34 cellular contexts compared by ENCODE assay signal in genomic region chr14:94470311-94470710, GRCh38. TPM values are rescaled to one million over a fixed set of nuclear protein-coding genes. Genes with fewer than 3 reads are reported as not detected.
"Had no signal": no experiment of that assay in that cellular context is flagged by ENCODE, and none has a peak within 500 bp of the region (broad histone marks: within the 10 kb centered on the region; RNA-seq: fewer than 3 reads in every experiment).

No MANE protein-coding gene starts in this region.

- H3K27me3 Mint-ChIP-seq: activated CD4-positive, alpha-beta T cell treated with anti-CD3 and anti-CD28 coated beads, Interleukin-2, amount 10 ng/mL, durations not matched to agents 24 days and 14 days had no signal

- H3K9me3 Mint-ChIP-seq: activated naive CD8-positive, alpha-beta T cell treated with anti-CD3 and anti-CD28 coated beads for 36 hours had no signal

- H3K4me1 Mint-ChIP-seq: activated CD4-positive, alpha-beta T cell treated with anti-CD3 and anti-CD28 coated beads, Interleukin-2, amount 10 ng/mL, durations not matched to agents 24 days and 14 days; activated naive CD8-positive, alpha-beta T cell treated with anti-CD3 and anti-CD28 coated beads for 36 hours; activated T-helper 17 cell treated with anti-CD3 and anti-CD28 coated beads, Interleukin-2, amount 50 U/mL, for 72 hours had no signal

- H3K27me3 ChIP-seq: brain microvascular endothelial cell had no signal

- H3K27ac Mint-ChIP-seq: activated CD4-positive, alpha-beta T cell treated with anti-CD3 and anti-CD28 coated beads, Interleukin-2, amount 10 ng/mL, durations not matched to agents 24 days and 14 days; activated CD8-positive, alpha-beta T cell treated with anti-CD3 and anti-CD28 coated beads for 36 hours; activated naive CD8-positive, alpha-beta T cell treated with anti-CD3 and anti-CD28 coated beads for 36 hours; activated T-cell treated with anti-CD3 and anti-CD28 coated beads, Interleukin-2, amount 50 U/mL, for 72 hours; activated T-helper 17 cell treated with anti-CD3 and anti-CD28 coated beads, Interleukin-2, amount 50 U/mL, for 72 hours had no signal

- H3K4me3 Mint-ChIP-seq: activated CD4-positive, alpha-beta T cell treated with anti-CD3 and anti-CD28 coated beads, Interleukin-2, amount 10 ng/mL, durations not matched to agents 24 days and 14 days; activated CD8-positive, alpha-beta T cell treated with anti-CD3 and anti-CD28 coated beads for 36 hours; activated naive CD8-positive, alpha-beta T cell treated with anti-CD3 and anti-CD28 coated beads for 36 hours; activated T-cell treated with anti-CD3 and anti-CD28 coated beads, Interleukin-2, amount 50 U/mL, for 72 hours; activated T-helper 17 cell treated with anti-CD3 and anti-CD28 coated beads, Interleukin-2, amount 50 U/mL, for 72 hours had no signal

- H3K9ac ChIP-seq: KMS-11 had no signal

- DNase-seq: activated CD4-positive, alpha-beta T cell treated with anti-CD3 and anti-CD28 coated beads, Interleukin-2, amount 10 ng/mL, durations not matched to agents 24 days and 14 days; activated CD4-positive, alpha-beta T cell treated with anti-CD3 and anti-CD28 coated beads, Interleukin-2, amount 50 U/mL, for 4 hours; activated CD4-positive, CD25-positive, alpha-beta regulatory T cell; activated CD8-positive, alpha-beta T cell treated with anti-CD3 and anti-CD28 coated beads for 36 hours; activated effector memory CD4-positive, alpha-beta T cell treated with anti-CD3 and anti-CD28 coated beads, Interleukin-2, amount 50 U/mL, for 16 hours; activated naive CD4-positive, alpha-beta T cell; activated naive CD4-positive, alpha-beta T cell treated with anti-CD3 and anti-CD28 coated beads, Interleukin-2, amount 50 U/mL, for 16 hours; activated naive CD8-positive, alpha-beta T cell treated with anti-CD3 and anti-CD28 coated beads for 36 hours; activated T-cell treated with anti-CD3 and anti-CD28 coated beads, Interleukin-2, amount 50 U/mL, for 1 hour; activated T-cell treated with anti-CD3 and anti-CD28 coated beads, Interleukin-2, amount 50 U/mL, for 72 hours; amniotic stem cell; aorta; brain microvascular endothelial cell; central memory CD4-positive, alpha-beta T cell; NCI-H1092 treated with DMSO at 0.1 percent for 48 hours; NCI-H1417 treated with DMSO at 0.1 percent for 48 hours; NCI-H1930; NCI-H2081 treated with DMSO at 0.1 percent for 48 hours; NCI-H226; NCI-H524 treated with DMSO at 0.1 percent for 48 hours; SIG-M5; SW 1271; T-helper 1 cell; T-helper 2 cell; T-helper 9 cell; WERI-Rb-1 had no signal

- H3K4me2 ChIP-seq: KMS-11 had no signal

- H3K36me3 ChIP-seq: brain microvascular endothelial cell, WERI-Rb-1 had no signal

- H3K27ac ChIP-seq: brain microvascular endothelial cell, KMS-11, WERI-Rb-1 had no signal

- H3K36me3 Mint-ChIP-seq: activated naive CD8-positive, alpha-beta T cell treated with anti-CD3 and anti-CD28 coated beads for 36 hours had no signal

RNA-seq across cellular contexts. Expression of gene SERPINA9, which starts 5.7 kb away (rescaled TPM):
- total RNA-seq: activated CD4-positive, alpha-beta T cell treated with anti-CD3 and anti-CD28 coated beads, Interleukin-2, amount 10 ng/mL, durations not matched to agents 24 days and 14 days; activated CD8-positive, alpha-beta T cell treated with anti-CD3 and anti-CD28 coated beads for 36 hours; activated naive CD8-positive, alpha-beta T cell treated with anti-CD3 and anti-CD28 coated beads for 36 hours; activated T-cell treated with anti-CD3 and anti-CD28 coated beads, Interleukin-2, amount 50 U/mL, for 72 hours; activated T-helper 17 cell treated with anti-CD3 and anti-CD28 coated beads, Interleukin-2, amount 50 U/mL, for 72 hours; aorta; cerebellum; M059J; NCI-H460; Right ventricle myocardium inferior; RPMI7951; SK-MEL-5 had no signal

RNA-seq across cellular contexts. Expression of gene SERPINA11, which starts 17.7 kb away (rescaled TPM):
- total RNA-seq: activated CD4-positive, alpha-beta T cell treated with anti-CD3 and anti-CD28 coated beads, Interleukin-2, amount 10 ng/mL, durations not matched to agents 24 days and 14 days; activated CD8-positive, alpha-beta T cell treated with anti-CD3 and anti-CD28 coated beads for 36 hours; activated naive CD8-positive, alpha-beta T cell treated with anti-CD3 and anti-CD28 coated beads for 36 hours; activated T-cell treated with anti-CD3 and anti-CD28 coated beads, Interleukin-2, amount 50 U/mL, for 72 hours; activated T-helper 17 cell treated with anti-CD3 and anti-CD28 coated beads, Interleukin-2, amount 50 U/mL, for 72 hours; aorta; cerebellum; M059J; NCI-H460; Right ventricle myocardium inferior; RPMI7951; SK-MEL-5 had no signal

RNA-seq across cellular contexts. Expression of gene SERPINA12, which starts 39.0 kb away (rescaled TPM):
- total RNA-seq: activated CD4-positive, alpha-beta T cell treated with anti-CD3 and anti-CD28 coated beads, Interleukin-2, amount 10 ng/mL, durations not matched to agents 24 days and 14 days; activated CD8-positive, alpha-beta T cell treated with anti-CD3 and anti-CD28 coated beads for 36 hours; activated naive CD8-positive, alpha-beta T cell treated with anti-CD3 and anti-CD28 coated beads for 36 hours; activated T-cell treated with anti-CD3 and anti-CD28 coated beads, Interleukin-2, amount 50 U/mL, for 72 hours; activated T-helper 17 cell treated with anti-CD3 and anti-CD28 coated beads, Interleukin-2, amount 50 U/mL, for 72 hours; aorta; cerebellum; M059J; NCI-H460; Right ventricle myocardium inferior; RPMI7951; SK-MEL-5 had no signal
